ENCODE assay signal across 11 cellular contexts in genomic region chr7:55120501-55121198, GRCh38.
DNase-seq lines count a peak whose midpoint lies in the region; ATAC-seq and TF ChIP-seq lines count a peak whose summit lies in the region.
"Had no signal": no experiment of that assay in that cellular context is flagged by ENCODE, and none has a peak within 500 bp of the region (broad histone marks: within the 10 kb centered on the region; RNA-seq: fewer than 3 reads in every experiment).

No MANE protein-coding gene starts in this region.

- DNase-seq in HCEC 1CT (peak; percentile 63), adipocyte (ENCODE audit: low read depth) (peak; percentile 58), left cardiac atrium (peak; percentile 76), A673 (ENCODE audit: low spot score) (no peak), iPS-NIHi7 (ENCODE audit: extremely low spot score) (no peak)
- no peak for DNase-seq in activated naive CD4-positive, alpha-beta T cell treated with anti-CD3 and anti-CD28 coated beads, Interleukin-2, amount 50 U/mL, for 72 hours (ENCODE audit: low spot score in 2 of 2)
- DNase-seq: activated CD8-positive, alpha-beta T cell treated with anti-CD3 and anti-CD28 coated beads, Interleukin-2, amount 10 ng/mL, durations not matched to agents 7 days and 5 days; EL; erythroblast had no signal

- peak overlapping the region; percentile 12 for H3K4me3 ChIP-seq in adipocyte (ENCODE audit: low read length)
- H3K4me3 ChIP-seq in skin epidermis, result no peak overlapping the region
- H3K4me3 ChIP-seq in A673 (ENCODE audit: low read depth, low read length, poor library complexity, severe bottlenecking), result no peak overlapping the region

- no peak for TF ChIP-seq CTCF in A673 (conservative IDR thresholded peaks at IDR 0.05; ENCODE audit: low read depth, low read length)

- CTCF ChIA-PET in A673 (lab: Charles Lee), result no interaction called here

- ATAC-seq in left cardiac atrium, result peak; percentile 84 to 86
- ATAC-seq in activated naive CD4-positive, alpha-beta T cell treated with anti-CD3 and anti-CD28 coated beads, Interleukin-2, amount 50 U/mL, for 72 hours, result no peak
- no peak for ATAC-seq in HG02973 (IDR thresholded peaks at IDR 0.05; ENCODE audit: unreplicated experiment)
- ATAC-seq: activated CD8-positive, alpha-beta T cell treated with anti-CD3 and anti-CD28 coated beads, Interleukin-2, amount 10 ng/mL, durations not matched to agents 7 days and 5 days had no signal

- POLR2A ChIA-PET in A673 (lab: Charles Lee; ENCODE audit: low non-redundant PET), result no interaction called here

- H3K36me3 ChIP-seq in adipocyte (ENCODE audit: control insufficient read depth, insufficient read depth, low read length, severe bottlenecking), result no peaks in the 10 kb centered on the region
- no peaks in the 10 kb centered on the region for H3K36me3 ChIP-seq in A673 (ENCODE audit: insufficient read depth, low read length, poor library complexity, severe bottlenecking)

- H3K9me3 ChIP-seq in adipocyte (ENCODE audit: control insufficient read depth, low read length) (no peaks in the 10 kb centered on the region), A673 (ENCODE audit: low read depth, low read length, poor library complexity, severe bottlenecking) (no peaks in the 10 kb centered on the region)

- no TSS peak for BruUV-seq in A673 (replicated peaks; lab: Mats Ljungman, UMichigan)

- intact Hi-C loops in left cardiac atrium (cut with DNase I) (no loop called here), A673 (cut with micrococcal nuclease; ENCODE audit: unreplicated experiment) (no loop called here)

- no peaks in the 10 kb centered on the region for H3K27me3 ChIP-seq in adipocyte (replicated peaks; ENCODE audit: control insufficient read depth, insufficient read depth, low read length)
- no peaks in the 10 kb centered on the region for H3K27me3 ChIP-seq in A673 (replicated peaks; ENCODE audit: insufficient read depth, low read depth, low read length, poor library complexity)

- peak overlapping the region; percentile 49 for H3K9ac ChIP-seq in adipocyte (ENCODE audit: low read length)

- H3K27ac ChIP-seq in skin epidermis (peak overlapping the region in 17 of 21 experiments; percentile 26 to 82 (median 69)), A673 (ENCODE audit: low read depth, low read length, poor library complexity, severe bottlenecking) (no peak overlapping the region)

- no peak overlapping the region for H3K27ac Mint-ChIP-seq in activated naive CD4-positive, alpha-beta T cell treated with anti-CD3 and anti-CD28 coated beads, Interleukin-2, amount 50 U/mL, for 72 hours
- H3K27ac Mint-ChIP-seq: activated CD8-positive, alpha-beta T cell treated with anti-CD3 and anti-CD28 coated beads, Interleukin-2, amount 10 ng/mL, durations not matched to agents 7 days and 5 days had no signal

- peaks cover 54% of the 10 kb centered on the region for H3K4me1 ChIP-seq in adipocyte (ENCODE audit: control insufficient read depth, insufficient read depth, low read length)
- no peaks in the 10 kb centered on the region for H3K4me1 ChIP-seq in A673 (ENCODE audit: insufficient read depth, low read length, poor library complexity, severe bottlenecking)

- H3K9me3 Mint-ChIP-seq in activated naive CD4-positive, alpha-beta T cell treated with anti-CD3 and anti-CD28 coated beads, Interleukin-2, amount 50 U/mL, for 72 hours, result no peaks in the 10 kb centered on the region

- no peaks in the 10 kb centered on the region for H3K36me3 Mint-ChIP-seq in activated naive CD4-positive, alpha-beta T cell treated with anti-CD3 and anti-CD28 coated beads, Interleukin-2, amount 50 U/mL, for 72 hours

Comparison
In these comparisons a context has a peak if more than half of its experiments do, and no peak if none do; other contexts are left out.
1. DNase-seq: peak in HCEC 1CT (single experiment), adipocyte (single experiment) and left cardiac atrium (single experiment); none in activated naive CD4-positive, alpha-beta T cell treated with anti-CD3 and anti-CD28 coated beads, Interleukin-2, amount 50 U/mL, for 72 hours (0 of 2), A673 (single experiment) and iPS-NIHi7 (single experiment).
2. ATAC-seq: peak in left cardiac atrium (2 of 2); none in activated naive CD4-positive, alpha-beta T cell treated with anti-CD3 and anti-CD28 coated beads, Interleukin-2, amount 50 U/mL, for 72 hours (0 of 2) and HG02973 (single experiment).